Comparison of ENCODE assay signal across 11 cellular contexts in genomic region chr4:150578745-150579470, GRCh38. TPM values are rescaled to one million over a fixed set of nuclear protein-coding genes. Genes with fewer than 3 reads are reported as not detected.
A peak's percentile ranks its signal among the peaks of the same experiment; 100 is the strongest.
DNase-seq lines count a peak whose midpoint lies in the region; ATAC-seq and TF ChIP-seq lines count a peak whose summit lies in the region.
"Had no signal": no experiment of that assay in that cellular context is flagged by ENCODE, and none has a peak within 500 bp of the region (broad histone marks: within the 10 kb centered on the region; RNA-seq: fewer than 3 reads in every experiment).

No MANE protein-coding gene starts in this region.

- H3K9me3 Mint-ChIP-seq in Calu3 (ENCODE audit: low read depth, unreplicated experiment): no peaks in the 10 kb centered on the region
- H3K9me3 Mint-ChIP-seq in nephron progenitor cell: no peaks in the 10 kb centered on the region
- H3K9me3 Mint-ChIP-seq in activated T-cell treated with anti-CD3 and anti-CD28 coated beads, Interleukin-2, amount 50 U/mL, for 72 hours: no peaks in the 10 kb centered on the region

- H3F3A ChIP-seq in MM.1S (ENCODE audit: insufficient read depth, low read length): no peaks in the 10 kb centered on the region

- H3K27ac ChIP-seq in MM.1S (ENCODE audit: low read length) (no peak overlapping the region), gastroesophageal sphincter (peak overlapping the region in 1 of 4 donors; percentile 65)

- H3K27me3 ChIP-seq in endocrine pancreas (ENCODE audit: control insufficient read depth, insufficient read depth, low read length) (no peaks in the 10 kb centered on the region), MM.1S (replicated peaks; ENCODE audit: insufficient read depth, low read length) (no peaks in the 10 kb centered on the region), gastroesophageal sphincter (peaks cover 19% of the 10 kb centered on the region)

- TF ChIP-seq EP300 in gastroesophageal sphincter (IDR thresholded peaks at IDR 0.05): no peak

- no peak for ATAC-seq in activated T-cell treated with anti-CD3 and anti-CD28 coated beads, Interleukin-2, amount 50 U/mL, for 72 hours (replicated peaks in 1 of 2)
- ATAC-seq in gastroesophageal sphincter: no peak
- no peak for ATAC-seq in GM21528 (IDR thresholded peaks at IDR 0.05; ENCODE audit: low FRiP score, unreplicated experiment)

- no peaks in the 10 kb centered on the region for H3K9me2 ChIP-seq in MM.1S (replicated peaks; ENCODE audit: insufficient read depth, low read length)

- peak overlapping the region; percentile 79 for H3K4me3 Mint-ChIP-seq in Calu3 (ENCODE audit: low read depth, unreplicated experiment)
- H3K4me3 Mint-ChIP-seq in nephron progenitor cell: peak overlapping the region; percentile 84
- H3K4me3 Mint-ChIP-seq in activated T-cell treated with anti-CD3 and anti-CD28 coated beads, Interleukin-2, amount 50 U/mL, for 72 hours: no peak overlapping the region

- intact Hi-C loops in Calu3 (cut with micrococcal nuclease; ENCODE audit: unreplicated experiment): loop anchor here (2.0 to 10.0 kb wide), 2 partner anchors 64 to 284 kb away; no protein-coding TSS in a partner anchor

- H3K4me1 Mint-ChIP-seq in Calu3 (ENCODE audit: low read depth, unreplicated experiment) (no peaks in the 10 kb centered on the region), nephron progenitor cell (peaks cover 48% of the 10 kb centered on the region)
- H3K4me1 Mint-ChIP-seq in activated T-cell treated with anti-CD3 and anti-CD28 coated beads, Interleukin-2, amount 50 U/mL, for 72 hours (ENCODE audit: low read depth): no peaks in the 10 kb centered on the region

- TF ChIP-seq POLR2A in gastroesophageal sphincter (IDR thresholded peaks at IDR 0.05): no peak

- 81 to 86% methylated on average over 7 to 11 of the region's 11 CpGs for WGBS in gastroesophageal sphincter (ENCODE audit: low coverage in 1 of 2), 2 donors

- H3K4me1 ChIP-seq in endocrine pancreas (ENCODE audit: control insufficient read depth, insufficient read depth, low read length) (peaks cover 7% of the 10 kb centered on the region), MM.1S (ENCODE audit: low read length) (no peaks in the 10 kb centered on the region), gastroesophageal sphincter (peaks cover 0 to 8% (median 0%) of the 10 kb centered on the region in 3 donors)

- H3K79me2 ChIP-seq in MM.1S (ENCODE audit: low read length): no peaks in the 10 kb centered on the region

- H3K36me3 Mint-ChIP-seq in Calu3 (ENCODE audit: insufficient read depth, unreplicated experiment) (peaks cover 16% of the 10 kb centered on the region), nephron progenitor cell (ENCODE audit: low read depth) (no peaks in the 10 kb centered on the region)
- H3K36me3 Mint-ChIP-seq in activated T-cell treated with anti-CD3 and anti-CD28 coated beads, Interleukin-2, amount 50 U/mL, for 72 hours (ENCODE audit: insufficient read depth in 2 of 2): peaks cover 9 to 20% of the 10 kb centered on the region in 2 donors

- no peak overlapping the region for H3K9ac ChIP-seq in endocrine pancreas (ENCODE audit: control insufficient read depth, insufficient read depth, low read length)
- H3K9ac ChIP-seq in MM.1S (ENCODE audit: low read length): no peak overlapping the region

- TF ChIP-seq CTCF in Calu3 (IDR thresholded peaks at IDR 0.05; ENCODE audit: unreplicated experiment) (no peak), nephron progenitor cell (IDR thresholded peaks at IDR 0.05) (no peak), MM.1S (IDR thresholded peaks at IDR 0.05; ENCODE audit: low read length) (no peak), gastroesophageal sphincter (IDR thresholded peaks at IDR 0.05) (no peak)

- H2AFZ ChIP-seq in MM.1S (ENCODE audit: low read length): no peak overlapping the region

- H3K27me3 Mint-ChIP-seq in Calu3 (ENCODE audit: unreplicated experiment) (no peaks in the 10 kb centered on the region), nephron progenitor cell (ENCODE audit: low read depth, poor library complexity) (peaks cover 70% of the 10 kb centered on the region)
- H3K27me3 Mint-ChIP-seq in activated T-cell treated with anti-CD3 and anti-CD28 coated beads, Interleukin-2, amount 50 U/mL, for 72 hours (ENCODE audit: low read depth): no peaks in the 10 kb centered on the region

- DNase-seq in Calu3 (no peak), NCI-H187 (lab: John Stamatoyannopoulos, UW) (peak; percentile 37 to 77), nephron progenitor cell (peak; percentile 38), MM.1S (no peak)
- no peak for DNase-seq in activated T-cell treated with anti-CD3 and anti-CD28 coated beads, Interleukin-2, amount 50 U/mL, for 72 hours
- DNase-seq: activated CD4-positive, CD25-positive, alpha-beta regulatory T cell treated with anti-CD3 and anti-CD28 coated beads, Interleukin-2, amount 50 U/mL, for 72 hours; caudate nucleus; NK-92 treated with Interleukin-12 subunit alpha and Interleukin-12 subunit beta, amount 100 ng/mL, for 24 hours had no signal

- CTCF ChIA-PET in Calu3 (lab: Charles Lee): interaction anchor here (0.6 to 0.7 kb wide), 2 partner anchors 13 to 107 kb away, joined by 3 read pairs; no protein-coding TSS in a partner anchor

- no peaks in the 10 kb centered on the region for H3K9me3 ChIP-seq in endocrine pancreas (ENCODE audit: control insufficient read depth, low read length)
- no peaks in the 10 kb centered on the region for H3K9me3 ChIP-seq in MM.1S (replicated peaks; ENCODE audit: insufficient read depth, low read length)
- H3K9me3 ChIP-seq in gastroesophageal sphincter: peaks cover 0 to 9% (median 0%) of the 10 kb centered on the region in 3 donors

- H3K4me2 ChIP-seq in MM.1S (ENCODE audit: low read depth, low read length): no peak overlapping the region

- no peaks in the 10 kb centered on the region for H4K20me1 ChIP-seq in MM.1S (ENCODE audit: insufficient read depth, low read length)

- BruUV-seq in Calu3 (replicated peaks; lab: Mats Ljungman, UMichigan): no TSS peak

- peak overlapping the region; percentile 22 for H3K4me3 ChIP-seq in endocrine pancreas (ENCODE audit: control insufficient read depth, insufficient read depth, low read length)
- no peak overlapping the region for H3K4me3 ChIP-seq in MM.1S (ENCODE audit: low read length)
- peak overlapping the region in 1 of 2 donors; percentile 46 for H3K4me3 ChIP-seq in gastroesophageal sphincter

- peak overlapping the region; percentile 88 for H3K27ac Mint-ChIP-seq in Calu3 (ENCODE audit: unreplicated experiment)
- no peak overlapping the region for H3K27ac Mint-ChIP-seq in nephron progenitor cell
- H3K27ac Mint-ChIP-seq in activated T-cell treated with anti-CD3 and anti-CD28 coated beads, Interleukin-2, amount 50 U/mL, for 72 hours: no peak overlapping the region

- no peaks in the 10 kb centered on the region for H3K36me3 ChIP-seq in endocrine pancreas (ENCODE audit: control insufficient read depth, insufficient read depth, low read length)
- no peaks in the 10 kb centered on the region for H3K36me3 ChIP-seq in MM.1S (replicated peaks; ENCODE audit: insufficient read depth, low read length)
- H3K36me3 ChIP-seq in gastroesophageal sphincter: peaks cover 0 to 7% of the 10 kb centered on the region in 2 donors

RNA-seq across cellular contexts. Expression of gene MAB21L2, which starts 3.0 kb away (rescaled TPM):
- 0.17 and 0.29 TPM in 2 replicates for total RNA-seq in Calu3 (2022)
- not detected for total RNA-seq in activated T-cell treated with anti-CD3 and anti-CD28 coated beads, Interleukin-2, amount 50 U/mL, for 72 hours
- total RNA-seq in gastroesophageal sphincter: 1 to 10 TPM in 1 of 4 donors, under 1 TPM in 3; 0.31 to 2.6 (median 0.68) TPM

Comparison
In these comparisons a context has a peak if more than half of its experiments do, and no peak if none do; other contexts are left out.
1. DNase-seq: peak in NCI-H187 (2 of 2) and nephron progenitor cell (single experiment); none in Calu3 (single experiment), MM.1S (single experiment) and activated T-cell treated with anti-CD3 and anti-CD28 coated beads, Interleukin-2, amount 50 U/mL, for 72 hours (0 of 2).
2. H3K4me3 Mint-ChIP-seq: peak in Calu3 (single experiment) and nephron progenitor cell (single experiment); none in activated T-cell treated with anti-CD3 and anti-CD28 coated beads, Interleukin-2, amount 50 U/mL, for 72 hours (0 of 2).